1 cellular context compared by ENCODE assay signal in the genomic region with DNA sequence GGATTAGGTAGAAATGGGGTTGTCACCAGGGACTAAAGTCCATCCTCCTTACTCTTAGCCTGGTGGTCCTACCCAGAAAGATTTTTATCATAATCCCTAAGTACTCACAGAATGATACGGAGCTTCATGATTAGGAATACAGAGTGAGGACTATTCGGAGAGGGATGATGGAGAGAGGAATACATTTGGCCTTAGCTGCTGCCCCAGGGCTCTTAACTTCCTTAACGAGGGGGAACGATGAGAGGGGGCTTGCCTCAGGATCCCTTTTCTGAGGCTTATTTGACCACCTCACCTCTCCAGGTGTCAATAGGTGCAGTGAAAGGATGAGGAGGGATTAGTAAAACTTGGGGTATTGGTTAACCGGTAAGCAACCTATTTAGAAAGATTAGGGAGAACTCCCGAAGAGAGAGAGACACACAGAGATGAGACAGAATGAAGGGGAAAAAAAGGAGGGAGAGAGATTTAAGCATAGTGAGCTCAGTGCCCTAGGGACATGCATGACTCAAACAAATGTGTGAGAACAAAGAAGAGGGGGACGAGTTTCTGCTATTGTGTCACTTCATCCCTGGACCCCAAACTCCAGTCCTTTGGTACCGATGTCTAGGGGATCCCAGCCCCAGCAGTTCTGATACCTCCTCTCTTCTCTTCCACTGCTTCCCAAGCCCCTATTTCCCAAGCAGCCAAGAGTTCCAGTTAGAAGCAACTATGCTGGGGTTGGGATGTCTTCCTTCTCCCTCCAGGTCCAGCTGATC.
TF ChIP-seq lines count a peak whose summit lies in the region.

No MANE protein-coding gene starts in this region.

TF ChIP-seq in K562, 482 proteins besides CTCF, POLR2A, EP300 and RAD21 (continues in another document):
- TF ChIP-seq SMARCE1 (IDR thresholded peaks at IDR 0.05), result no peak
- TF ChIP-seq FOS (IDR thresholded peaks at IDR 0.05; ENCODE audit: extremely low read depth, insufficient read length), result no peak
- TF ChIP-seq, protein P1, sequence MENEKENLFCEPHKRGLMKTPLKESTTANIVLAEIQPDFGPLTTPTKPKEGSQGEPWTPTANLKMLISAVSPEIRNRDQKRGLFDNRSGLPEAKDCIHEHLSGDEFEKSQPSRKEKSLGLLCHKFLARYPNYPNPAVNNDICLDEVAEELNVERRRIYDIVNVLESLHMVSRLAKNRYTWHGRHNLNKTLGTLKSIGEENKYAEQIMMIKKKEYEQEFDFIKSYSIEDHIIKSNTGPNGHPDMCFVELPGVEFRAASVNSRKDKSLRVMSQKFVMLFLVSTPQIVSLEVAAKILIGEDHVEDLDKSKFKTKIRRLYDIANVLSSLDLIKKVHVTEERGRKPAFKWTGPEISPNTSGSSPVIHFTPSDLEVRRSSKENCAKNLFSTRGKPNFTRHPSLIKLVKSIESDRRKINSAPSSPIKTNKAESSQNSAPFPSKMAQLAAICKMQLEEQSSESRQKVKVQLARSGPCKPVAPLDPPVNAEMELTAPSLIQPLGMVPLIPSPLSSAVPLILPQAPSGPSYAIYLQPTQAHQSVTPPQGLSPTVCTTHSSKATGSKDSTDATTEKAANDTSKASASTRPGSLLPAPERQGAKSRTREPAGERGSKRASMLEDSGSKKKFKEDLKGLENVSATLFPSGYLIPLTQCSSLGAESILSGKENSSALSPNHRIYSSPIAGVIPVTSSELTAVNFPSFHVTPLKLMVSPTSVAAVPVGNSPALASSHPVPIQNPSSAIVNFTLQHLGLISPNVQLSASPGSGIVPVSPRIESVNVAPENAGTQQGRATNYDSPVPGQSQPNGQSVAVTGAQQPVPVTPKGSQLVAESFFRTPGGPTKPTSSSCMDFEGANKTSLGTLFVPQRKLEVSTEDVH (IDR thresholded peaks at IDR 0.05; ENCODE audit: low read depth, partially characterized antibody), result no peak
- TF ChIP-seq, protein P2, sequence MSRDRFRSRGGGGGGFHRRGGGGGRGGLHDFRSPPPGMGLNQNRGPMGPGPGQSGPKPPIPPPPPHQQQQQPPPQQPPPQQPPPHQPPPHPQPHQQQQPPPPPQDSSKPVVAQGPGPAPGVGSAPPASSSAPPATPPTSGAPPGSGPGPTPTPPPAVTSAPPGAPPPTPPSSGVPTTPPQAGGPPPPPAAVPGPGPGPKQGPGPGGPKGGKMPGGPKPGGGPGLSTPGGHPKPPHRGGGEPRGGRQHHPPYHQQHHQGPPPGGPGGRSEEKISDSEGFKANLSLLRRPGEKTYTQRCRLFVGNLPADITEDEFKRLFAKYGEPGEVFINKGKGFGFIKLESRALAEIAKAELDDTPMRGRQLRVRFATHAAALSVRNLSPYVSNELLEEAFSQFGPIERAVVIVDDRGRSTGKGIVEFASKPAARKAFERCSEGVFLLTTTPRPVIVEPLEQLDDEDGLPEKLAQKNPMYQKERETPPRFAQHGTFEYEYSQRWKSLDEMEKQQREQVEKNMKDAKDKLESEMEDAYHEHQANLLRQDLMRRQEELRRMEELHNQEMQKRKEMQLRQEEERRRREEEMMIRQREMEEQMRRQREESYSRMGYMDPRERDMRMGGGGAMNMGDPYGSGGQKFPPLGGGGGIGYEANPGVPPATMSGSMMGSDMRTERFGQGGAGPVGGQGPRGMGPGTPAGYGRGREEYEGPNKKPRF (IDR thresholded peaks at IDR 0.05; ENCODE audit: low read depth, low read length), result no peak
- TF ChIP-seq ZNF778 (CRISPR knock-in tag; IDR thresholded peaks at IDR 0.05), result no peak
- no peak for TF ChIP-seq ZSCAN32 (CRISPR knock-in tag; IDR thresholded peaks at IDR 0.05)
- TF ChIP-seq, protein P3, sequence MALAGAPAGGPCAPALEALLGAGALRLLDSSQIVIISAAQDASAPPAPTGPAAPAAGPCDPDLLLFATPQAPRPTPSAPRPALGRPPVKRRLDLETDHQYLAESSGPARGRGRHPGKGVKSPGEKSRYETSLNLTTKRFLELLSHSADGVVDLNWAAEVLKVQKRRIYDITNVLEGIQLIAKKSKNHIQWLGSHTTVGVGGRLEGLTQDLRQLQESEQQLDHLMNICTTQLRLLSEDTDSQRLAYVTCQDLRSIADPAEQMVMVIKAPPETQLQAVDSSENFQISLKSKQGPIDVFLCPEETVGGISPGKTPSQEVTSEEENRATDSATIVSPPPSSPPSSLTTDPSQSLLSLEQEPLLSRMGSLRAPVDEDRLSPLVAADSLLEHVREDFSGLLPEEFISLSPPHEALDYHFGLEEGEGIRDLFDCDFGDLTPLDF (CRISPR knock-in tag; IDR thresholded peaks at IDR 0.05), result no peak
- TF ChIP-seq KDM5B (IDR thresholded peaks at IDR 0.05; ENCODE audit: insufficient replicate concordance, low read depth, low read length), result peak; percentile 32
- no peak for TF ChIP-seq ZNF217 (CRISPR knock-in tag; IDR thresholded peaks at IDR 0.05)
- TF ChIP-seq MAZ (CRISPR knock-in tag; conservative IDR thresholded peaks at IDR 0.05 in 1 of 2, IDR thresholded peaks at IDR 0.05 in 1 of 2), result no peak; a peak in 1 of 4 replicates
- peak in 1 of 2 experiments; percentile 39; a peak in 1 of 4 replicates for TF ChIP-seq SIN3A (IDR thresholded peaks at IDR 0.05; ENCODE audit: borderline replicate concordance in 2 of 2, control insufficient read depth in 1 of 2, low read depth in 2 of 2, low read length in 2 of 2)
- TF ChIP-seq SMARCA5 (IDR thresholded peaks at IDR 0.05), result no peak
- TF ChIP-seq, protein P4, sequence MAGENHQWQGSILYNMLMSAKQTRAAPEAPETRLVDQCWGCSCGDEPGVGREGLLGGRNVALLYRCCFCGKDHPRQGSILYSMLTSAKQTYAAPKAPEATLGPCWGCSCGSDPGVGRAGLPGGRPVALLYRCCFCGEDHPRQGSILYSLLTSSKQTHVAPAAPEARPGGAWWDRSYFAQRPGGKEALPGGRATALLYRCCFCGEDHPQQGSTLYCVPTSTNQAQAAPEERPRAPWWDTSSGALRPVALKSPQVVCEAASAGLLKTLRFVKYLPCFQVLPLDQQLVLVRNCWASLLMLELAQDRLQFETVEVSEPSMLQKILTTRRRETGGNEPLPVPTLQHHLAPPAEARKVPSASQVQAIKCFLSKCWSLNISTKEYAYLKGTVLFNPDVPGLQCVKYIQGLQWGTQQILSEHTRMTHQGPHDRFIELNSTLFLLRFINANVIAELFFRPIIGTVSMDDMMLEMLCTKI (IDR thresholded peaks at IDR 0.05; ENCODE audit: partially characterized antibody), result no peak
- TF ChIP-seq CEBPB (tag; IDR thresholded peaks at IDR 0.05), result 0 out of 2 replicates have a peak, but pooled peaks have one; percentile 21
- peak; percentile 53; the same call in 1 of the 2 replicates for TF ChIP-seq ZNF263 (CRISPR knock-in tag; IDR thresholded peaks at IDR 0.05; ENCODE audit: borderline replicate concordance)
- TF ChIP-seq, protein P5, sequence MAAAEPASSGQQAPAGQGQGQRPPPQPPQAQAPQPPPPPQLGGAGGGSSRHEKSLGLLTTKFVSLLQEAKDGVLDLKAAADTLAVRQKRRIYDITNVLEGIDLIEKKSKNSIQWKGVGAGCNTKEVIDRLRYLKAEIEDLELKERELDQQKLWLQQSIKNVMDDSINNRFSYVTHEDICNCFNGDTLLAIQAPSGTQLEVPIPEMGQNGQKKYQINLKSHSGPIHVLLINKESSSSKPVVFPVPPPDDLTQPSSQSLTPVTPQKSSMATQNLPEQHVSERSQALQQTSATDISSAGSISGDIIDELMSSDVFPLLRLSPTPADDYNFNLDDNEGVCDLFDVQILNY (CRISPR knock-in tag; IDR thresholded peaks at IDR 0.05), result no peak
- TF ChIP-seq, protein P6, sequence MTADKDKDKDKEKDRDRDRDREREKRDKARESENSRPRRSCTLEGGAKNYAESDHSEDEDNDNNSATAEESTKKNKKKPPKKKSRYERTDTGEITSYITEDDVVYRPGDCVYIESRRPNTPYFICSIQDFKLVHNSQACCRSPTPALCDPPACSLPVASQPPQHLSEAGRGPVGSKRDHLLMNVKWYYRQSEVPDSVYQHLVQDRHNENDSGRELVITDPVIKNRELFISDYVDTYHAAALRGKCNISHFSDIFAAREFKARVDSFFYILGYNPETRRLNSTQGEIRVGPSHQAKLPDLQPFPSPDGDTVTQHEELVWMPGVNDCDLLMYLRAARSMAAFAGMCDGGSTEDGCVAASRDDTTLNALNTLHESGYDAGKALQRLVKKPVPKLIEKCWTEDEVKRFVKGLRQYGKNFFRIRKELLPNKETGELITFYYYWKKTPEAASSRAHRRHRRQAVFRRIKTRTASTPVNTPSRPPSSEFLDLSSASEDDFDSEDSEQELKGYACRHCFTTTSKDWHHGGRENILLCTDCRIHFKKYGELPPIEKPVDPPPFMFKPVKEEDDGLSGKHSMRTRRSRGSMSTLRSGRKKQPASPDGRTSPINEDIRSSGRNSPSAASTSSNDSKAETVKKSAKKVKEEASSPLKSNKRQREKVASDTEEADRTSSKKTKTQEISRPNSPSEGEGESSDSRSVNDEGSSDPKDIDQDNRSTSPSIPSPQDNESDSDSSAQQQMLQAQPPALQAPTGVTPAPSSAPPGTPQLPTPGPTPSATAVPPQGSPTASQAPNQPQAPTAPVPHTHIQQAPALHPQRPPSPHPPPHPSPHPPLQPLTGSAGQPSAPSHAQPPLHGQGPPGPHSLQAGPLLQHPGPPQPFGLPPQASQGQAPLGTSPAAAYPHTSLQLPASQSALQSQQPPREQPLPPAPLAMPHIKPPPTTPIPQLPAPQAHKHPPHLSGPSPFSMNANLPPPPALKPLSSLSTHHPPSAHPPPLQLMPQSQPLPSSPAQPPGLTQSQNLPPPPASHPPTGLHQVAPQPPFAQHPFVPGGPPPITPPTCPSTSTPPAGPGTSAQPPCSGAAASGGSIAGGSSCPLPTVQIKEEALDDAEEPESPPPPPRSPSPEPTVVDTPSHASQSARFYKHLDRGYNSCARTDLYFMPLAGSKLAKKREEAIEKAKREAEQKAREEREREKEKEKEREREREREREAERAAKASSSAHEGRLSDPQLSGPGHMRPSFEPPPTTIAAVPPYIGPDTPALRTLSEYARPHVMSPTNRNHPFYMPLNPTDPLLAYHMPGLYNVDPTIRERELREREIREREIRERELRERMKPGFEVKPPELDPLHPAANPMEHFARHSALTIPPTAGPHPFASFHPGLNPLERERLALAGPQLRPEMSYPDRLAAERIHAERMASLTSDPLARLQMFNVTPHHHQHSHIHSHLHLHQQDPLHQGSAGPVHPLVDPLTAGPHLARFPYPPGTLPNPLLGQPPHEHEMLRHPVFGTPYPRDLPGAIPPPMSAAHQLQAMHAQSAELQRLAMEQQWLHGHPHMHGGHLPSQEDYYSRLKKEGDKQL (CRISPR knock-in tag; IDR thresholded peaks at IDR 0.05; ENCODE audit: borderline replicate concordance), result no peak
- no peak for TF ChIP-seq ZNF232 (CRISPR knock-in tag; IDR thresholded peaks at IDR 0.05)
- TF ChIP-seq, protein P7, sequence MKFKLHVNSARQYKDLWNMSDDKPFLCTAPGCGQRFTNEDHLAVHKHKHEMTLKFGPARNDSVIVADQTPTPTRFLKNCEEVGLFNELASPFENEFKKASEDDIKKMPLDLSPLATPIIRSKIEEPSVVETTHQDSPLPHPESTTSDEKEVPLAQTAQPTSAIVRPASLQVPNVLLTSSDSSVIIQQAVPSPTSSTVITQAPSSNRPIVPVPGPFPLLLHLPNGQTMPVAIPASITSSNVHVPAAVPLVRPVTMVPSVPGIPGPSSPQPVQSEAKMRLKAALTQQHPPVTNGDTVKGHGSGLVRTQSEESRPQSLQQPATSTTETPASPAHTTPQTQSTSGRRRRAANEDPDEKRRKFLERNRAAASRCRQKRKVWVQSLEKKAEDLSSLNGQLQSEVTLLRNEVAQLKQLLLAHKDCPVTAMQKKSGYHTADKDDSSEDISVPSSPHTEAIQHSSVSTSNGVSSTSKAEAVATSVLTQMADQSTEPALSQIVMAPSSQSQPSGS (CRISPR knock-in tag; IDR thresholded peaks at IDR 0.05), result no peak
- TF ChIP-seq MYNN (IDR thresholded peaks at IDR 0.05), result no peak
- no peak for TF ChIP-seq MYNN (CRISPR knock-in tag; IDR thresholded peaks at IDR 0.05)
- TF ChIP-seq NFXL1 (CRISPR knock-in tag; IDR thresholded peaks at IDR 0.05), result no peak
- TF ChIP-seq, protein P8, sequence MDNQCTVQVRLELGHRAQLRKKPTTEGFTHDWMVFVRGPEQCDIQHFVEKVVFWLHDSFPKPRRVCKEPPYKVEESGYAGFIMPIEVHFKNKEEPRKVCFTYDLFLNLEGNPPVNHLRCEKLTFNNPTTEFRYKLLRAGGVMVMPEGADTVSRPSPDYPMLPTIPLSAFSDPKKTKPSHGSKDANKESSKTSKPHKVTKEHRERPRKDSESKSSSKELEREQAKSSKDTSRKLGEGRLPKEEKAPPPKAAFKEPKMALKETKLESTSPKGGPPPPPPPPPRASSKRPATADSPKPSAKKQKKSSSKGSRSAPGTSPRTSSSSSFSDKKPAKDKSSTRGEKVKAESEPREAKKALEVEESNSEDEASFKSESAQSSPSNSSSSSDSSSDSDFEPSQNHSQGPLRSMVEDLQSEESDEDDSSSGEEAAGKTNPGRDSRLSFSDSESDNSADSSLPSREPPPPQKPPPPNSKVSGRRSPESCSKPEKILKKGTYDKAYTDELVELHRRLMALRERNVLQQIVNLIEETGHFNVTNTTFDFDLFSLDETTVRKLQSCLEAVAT (IDR thresholded peaks at IDR 0.05), result peak; percentile 37 to 77; a peak in 3 of 4 replicates
- TF ChIP-seq, protein P9, sequence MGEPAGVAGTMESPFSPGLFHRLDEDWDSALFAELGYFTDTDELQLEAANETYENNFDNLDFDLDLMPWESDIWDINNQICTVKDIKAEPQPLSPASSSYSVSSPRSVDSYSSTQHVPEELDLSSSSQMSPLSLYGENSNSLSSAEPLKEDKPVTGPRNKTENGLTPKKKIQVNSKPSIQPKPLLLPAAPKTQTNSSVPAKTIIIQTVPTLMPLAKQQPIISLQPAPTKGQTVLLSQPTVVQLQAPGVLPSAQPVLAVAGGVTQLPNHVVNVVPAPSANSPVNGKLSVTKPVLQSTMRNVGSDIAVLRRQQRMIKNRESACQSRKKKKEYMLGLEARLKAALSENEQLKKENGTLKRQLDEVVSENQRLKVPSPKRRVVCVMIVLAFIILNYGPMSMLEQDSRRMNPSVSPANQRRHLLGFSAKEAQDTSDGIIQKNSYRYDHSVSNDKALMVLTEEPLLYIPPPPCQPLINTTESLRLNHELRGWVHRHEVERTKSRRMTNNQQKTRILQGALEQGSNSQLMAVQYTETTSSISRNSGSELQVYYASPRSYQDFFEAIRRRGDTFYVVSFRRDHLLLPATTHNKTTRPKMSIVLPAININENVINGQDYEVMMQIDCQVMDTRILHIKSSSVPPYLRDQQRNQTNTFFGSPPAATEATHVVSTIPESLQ (CRISPR knock-in tag; IDR thresholded peaks at IDR 0.05), result 0 out of 2 replicates have a peak, but pooled peaks have one; percentile 31
- TF ChIP-seq, protein P10, sequence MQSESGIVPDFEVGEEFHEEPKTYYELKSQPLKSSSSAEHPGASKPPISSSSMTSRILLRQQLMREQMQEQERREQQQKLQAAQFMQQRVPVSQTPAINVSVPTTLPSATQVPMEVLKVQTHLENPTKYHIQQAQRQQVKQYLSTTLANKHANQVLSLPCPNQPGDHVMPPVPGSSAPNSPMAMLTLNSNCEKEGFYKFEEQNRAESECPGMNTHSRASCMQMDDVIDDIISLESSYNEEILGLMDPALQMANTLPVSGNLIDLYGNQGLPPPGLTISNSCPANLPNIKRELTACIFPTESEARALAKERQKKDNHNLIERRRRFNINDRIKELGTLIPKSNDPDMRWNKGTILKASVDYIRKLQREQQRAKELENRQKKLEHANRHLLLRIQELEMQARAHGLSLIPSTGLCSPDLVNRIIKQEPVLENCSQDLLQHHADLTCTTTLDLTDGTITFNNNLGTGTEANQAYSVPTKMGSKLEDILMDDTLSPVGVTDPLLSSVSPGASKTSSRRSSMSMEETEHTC (IDR thresholded peaks at IDR 0.05), result no peak
- TF ChIP-seq, protein P11, sequence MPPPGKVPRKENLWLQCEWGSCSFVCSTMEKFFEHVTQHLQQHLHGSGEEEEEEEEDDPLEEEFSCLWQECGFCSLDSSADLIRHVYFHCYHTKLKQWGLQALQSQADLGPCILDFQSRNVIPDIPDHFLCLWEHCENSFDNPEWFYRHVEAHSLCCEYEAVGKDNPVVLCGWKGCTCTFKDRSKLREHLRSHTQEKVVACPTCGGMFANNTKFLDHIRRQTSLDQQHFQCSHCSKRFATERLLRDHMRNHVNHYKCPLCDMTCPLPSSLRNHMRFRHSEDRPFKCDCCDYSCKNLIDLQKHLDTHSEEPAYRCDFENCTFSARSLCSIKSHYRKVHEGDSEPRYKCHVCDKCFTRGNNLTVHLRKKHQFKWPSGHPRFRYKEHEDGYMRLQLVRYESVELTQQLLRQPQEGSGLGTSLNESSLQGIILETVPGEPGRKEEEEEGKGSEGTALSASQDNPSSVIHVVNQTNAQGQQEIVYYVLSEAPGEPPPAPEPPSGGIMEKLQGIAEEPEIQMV (tag; conservative IDR thresholded peaks at IDR 0.05; ENCODE audit: low read depth), result no peak
- TF ChIP-seq CC2D1A (IDR thresholded peaks at IDR 0.05), result no peak
